14 cellular contexts compared by ENCODE assay signal in genomic region chr7:156028521-156028920, GRCh38.
A peak's percentile ranks its signal among the peaks of the same experiment; 100 is the strongest.
DNase-seq lines count a peak whose midpoint lies in the region; TF ChIP-seq lines count a peak whose summit lies in the region.
"Had no signal": no experiment of that assay in that cellular context is flagged by ENCODE, and none has a peak within 500 bp of the region (broad histone marks: within the 10 kb centered on the region; RNA-seq: fewer than 3 reads in every experiment).

No MANE protein-coding gene starts in this region.

- no peaks in the 10 kb centered on the region for H3K4me1 Mint-ChIP-seq in osteocyte (ENCODE audit: unreplicated experiment)
- H3K4me1 Mint-ChIP-seq in mesothelial cell of epicardium = peaks cover 14% of the 10 kb centered on the region

- peak overlapping the region; percentile 78 for H3K4me2 ChIP-seq in BLaER1

- TF ChIP-seq POLR2A in testis (IDR thresholded peaks at IDR 0.05) = no peak

- no peaks in the 10 kb centered on the region for H3K36me3 Mint-ChIP-seq in osteocyte (ENCODE audit: unreplicated experiment)
- H3K36me3 Mint-ChIP-seq in mesothelial cell of epicardium = no peaks in the 10 kb centered on the region

- no peak overlapping the region for H3K9ac ChIP-seq in BLaER1

- intact Hi-C loops in testis (cut with DNase I; ENCODE audit: low total_unique reads) = no loop called here

- H3K36me3 ChIP-seq in BLaER1 (no peaks in the 10 kb centered on the region), testis (ENCODE audit: low read depth, missing control alignments) (no peaks in the 10 kb centered on the region)
- H3K36me3 ChIP-seq: HAP-1 had no signal

- no peak overlapping the region for H3K27ac Mint-ChIP-seq in osteocyte (ENCODE audit: unreplicated experiment)
- H3K27ac Mint-ChIP-seq in mesothelial cell of epicardium = no peak overlapping the region
- H3K27ac Mint-ChIP-seq: CD4-positive, alpha-beta T cell had no signal

- DNase-seq in NCI-H748 (lab: John Stamatoyannopoulos, UW; ENCODE audit: unreplicated experiment) (peak; percentile 52), NCI-H748 treated with DMSO at 0.1 percent for 48 hours (lab: John Stamatoyannopoulos, UW) (no peak), iPS-NIHi7 (ENCODE audit: extremely low spot score) (peak; percentile 7), osteocyte (ENCODE audit: extremely low spot score, unreplicated experiment) (peak; percentile 54), putamen (ENCODE audit: low spot score) (no peak), testis (no peak), mesothelial cell of epicardium (ENCODE audit: low spot score in 2 of 2, unreplicated experiment in 2 of 2) (no peak)
- DNase-seq: C1 segment of cervical spinal cord; Calu3; CD4-positive, alpha-beta T cell; DMS79 had no signal

- TF ChIP-seq CTCF in osteocyte (IDR thresholded peaks at IDR 0.05) (no peak), testis (IDR thresholded peaks at IDR 0.05) (no peak), mesothelial cell of epicardium (IDR thresholded peaks at IDR 0.05; ENCODE audit: unreplicated experiment) (no peak)

- H3K9me3 ChIP-seq in BLaER1 (peaks cover 10% of the 10 kb centered on the region), testis (no peaks in the 10 kb centered on the region)
- H3K9me3 ChIP-seq: HAP-1 had no signal

- H3K9me3 Mint-ChIP-seq in osteocyte (ENCODE audit: unreplicated experiment) (peaks cover 19% of the 10 kb centered on the region), mesothelial cell of epicardium (peaks cover 12% of the 10 kb centered on the region)

- 81 to 87% methylated on average over 11 of the region's 11 CpGs for WGBS in testis, 2 donors

- H3K27ac ChIP-seq in BLaER1 (no peak overlapping the region), testis (no peak overlapping the region)
- H3K27ac ChIP-seq: 22Rv1 had no signal

- no peak overlapping the region for H3K4me3 Mint-ChIP-seq in osteocyte (ENCODE audit: unreplicated experiment)
- H3K4me3 Mint-ChIP-seq in mesothelial cell of epicardium = no peak overlapping the region
- H3K4me3 Mint-ChIP-seq: CD4-positive, alpha-beta T cell had no signal

- H3K27me3 Mint-ChIP-seq in osteocyte (ENCODE audit: unreplicated experiment) (peaks cover 2% of the 10 kb centered on the region), mesothelial cell of epicardium (ENCODE audit: low read depth) (peaks cover 29% of the 10 kb centered on the region)
- H3K27me3 Mint-ChIP-seq: CD4-positive, alpha-beta T cell had no signal

- no peak overlapping the region for H3K4me3 ChIP-seq in BLaER1
- no peak overlapping the region for H3K4me3 ChIP-seq in testis
- H3K4me3 ChIP-seq: HAP-1 had no signal

- H3K27me3 ChIP-seq in BLaER1 (no peaks in the 10 kb centered on the region), testis (no peaks in the 10 kb centered on the region)

- H4K20me1 ChIP-seq in BLaER1 = no peaks in the 10 kb centered on the region

- peaks cover 39% of the 10 kb centered on the region for H3K4me1 ChIP-seq in BLaER1
- H3K4me1 ChIP-seq in testis = no peaks in the 10 kb centered on the region
- H3K4me1 ChIP-seq: HAP-1 had no signal

Comparison
In these comparisons a context has a peak if more than half of its experiments do, and no peak if none do; other contexts are left out.
1. DNase-seq: peak in NCI-H748 (single experiment), iPS-NIHi7 (single experiment) and osteocyte (single experiment); none in NCI-H748 treated with DMSO at 0.1 percent for 48 hours (single experiment), putamen (single experiment), testis (single experiment) and mesothelial cell of epicardium (0 of 2).